ENCODE assay signal across 10 cellular contexts in the genomic region with DNA sequence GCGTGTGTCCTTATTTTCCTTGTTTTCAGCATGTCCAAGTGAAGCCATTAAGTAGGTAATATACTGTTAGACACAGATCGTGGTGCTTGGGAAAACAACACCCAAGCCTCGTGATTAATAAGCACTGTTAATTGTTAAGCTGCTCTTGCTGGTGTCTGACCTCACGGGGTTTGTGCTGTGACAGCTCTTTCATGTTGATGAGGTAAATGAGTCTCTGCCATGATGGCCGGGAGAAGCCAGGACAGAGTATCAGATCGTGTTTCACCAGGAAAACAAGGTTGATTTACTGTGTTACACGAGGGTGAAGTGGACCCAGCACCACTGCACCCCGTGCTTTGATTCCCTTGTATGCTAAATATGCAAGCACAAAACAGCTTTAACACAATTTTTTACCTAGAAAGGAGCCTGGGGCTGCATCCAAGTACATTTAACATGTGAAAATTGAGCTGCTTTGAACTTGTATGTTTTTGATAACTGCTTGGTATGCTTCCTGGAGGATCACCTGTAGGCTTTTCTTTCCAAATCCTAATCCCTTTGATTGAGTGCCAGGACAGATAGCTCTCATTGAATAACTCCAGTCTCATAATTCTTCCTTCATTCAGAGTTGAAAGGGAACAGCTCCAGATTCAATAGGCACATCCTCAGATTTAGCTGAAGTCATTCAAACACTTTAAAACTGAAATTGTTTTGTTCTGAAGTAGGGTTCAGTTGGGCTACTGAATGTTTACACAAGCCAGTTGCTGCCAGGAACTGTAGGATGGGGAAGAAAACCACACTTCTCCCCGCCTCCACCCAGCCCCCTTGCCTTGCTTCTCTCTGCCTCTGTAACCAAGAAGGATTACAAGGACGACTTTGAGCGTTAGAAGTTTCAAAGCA.
DNase-seq lines count a peak whose midpoint lies in the region; ATAC-seq and TF ChIP-seq lines count a peak whose summit lies in the region.
"Had no signal": no experiment of that assay in that cellular context is flagged by ENCODE, and none has a peak within 500 bp of the region (broad histone marks: within the 10 kb centered on the region; RNA-seq: fewer than 3 reads in every experiment).

No MANE protein-coding gene starts in this region.

- peak; percentile 88 for DNase-seq in DND-41
- peak; percentile 57 for DNase-seq in NCI-H1105 (lab: John Stamatoyannopoulos, UW)
- no peak for DNase-seq in MCF 10A (ENCODE audit: unreplicated experiment)
- DNase-seq in nephron progenitor cell = peak; percentile 47
- no peak for DNase-seq in activated naive CD4-positive, alpha-beta T cell (lab: John Stamatoyannopoulos, UW)
- DNase-seq in HCEC 1CT = no peak
- DNase-seq: foreskin melanocyte, right lobe of liver had no signal

- H3K79me2 ChIP-seq in DND-41 (ENCODE audit: insufficient read depth, low read length) = peaks cover 8% of the 10 kb centered on the region

- H3K27ac Mint-ChIP-seq in MCF 10A (ENCODE audit: low read depth, unreplicated experiment) (peak overlapping the region; percentile 67), nephron progenitor cell (peak overlapping the region; percentile 18)

- H3K9ac ChIP-seq in DND-41 (ENCODE audit: low read depth, low read length) = peak overlapping the region; percentile 63

- peak; percentile 93 for ATAC-seq in DND-41 (ENCODE audit: insufficient read depth, low read depth)
- no peak for ATAC-seq in GM18867 (IDR thresholded peaks at IDR 0.05; ENCODE audit: unreplicated experiment)
- ATAC-seq in GM21528 (IDR thresholded peaks at IDR 0.05; ENCODE audit: low FRiP score, unreplicated experiment) = no peak

- intact Hi-C loops in MCF 10A (cut with micrococcal nuclease) = no loop called here

- no peaks in the 10 kb centered on the region; the same call in 1 of the 2 replicates for H3K36me3 ChIP-seq in DND-41 (ENCODE audit: insufficient read depth, low read length)
- H3K36me3 ChIP-seq: right lobe of liver had no signal

- peak overlapping the region; percentile 62 for H3K4me2 ChIP-seq in DND-41 (ENCODE audit: insufficient read depth, low read length)

- H3K4me1 ChIP-seq in DND-41 (ENCODE audit: insufficient read depth, low read length) = peaks cover 70% of the 10 kb centered on the region

- no TSS peak for BruUV-seq in MCF 10A (replicated peaks; lab: Mats Ljungman, UMichigan)

- H2AFZ ChIP-seq in DND-41 (ENCODE audit: low read depth, low read length) = peak overlapping the region; percentile 66

- peaks cover 18% of the 10 kb centered on the region for H3K4me1 Mint-ChIP-seq in MCF 10A (ENCODE audit: insufficient read depth, unreplicated experiment)
- H3K4me1 Mint-ChIP-seq in nephron progenitor cell = peaks cover 73% of the 10 kb centered on the region

- H3K4me3 ChIP-seq in DND-41 (ENCODE audit: low read depth in 1 of 2, low read length in 2 of 2) = peak overlapping the region in 1 of 2 experiments; percentile 37; a peak in 2 of 4 replicates
- H3K4me3 ChIP-seq: right lobe of liver had no signal

- no peaks in the 10 kb centered on the region for H3K9me3 Mint-ChIP-seq in MCF 10A (ENCODE audit: unreplicated experiment)
- H3K9me3 Mint-ChIP-seq in nephron progenitor cell = no peaks in the 10 kb centered on the region

- H3K27me3 ChIP-seq in DND-41 (ENCODE audit: insufficient read depth, low read length, poor library complexity) = no peaks in the 10 kb centered on the region
- H3K27me3 ChIP-seq: right lobe of liver had no signal

- peaks cover 5% of the 10 kb centered on the region for H3K36me3 Mint-ChIP-seq in MCF 10A (ENCODE audit: insufficient read depth, unreplicated experiment)
- peaks cover 3% of the 10 kb centered on the region for H3K36me3 Mint-ChIP-seq in nephron progenitor cell (ENCODE audit: low read depth)

- no peak for TF ChIP-seq CTCF in DND-41 (IDR thresholded peaks at IDR 0.05; ENCODE audit: borderline replicate concordance, extremely low read depth, low read length, poor library complexity, severe bottlenecking)
- no peak for TF ChIP-seq CTCF in MCF 10A (IDR thresholded peaks at IDR 0.05; ENCODE audit: unreplicated experiment)
- no peak for TF ChIP-seq CTCF in nephron progenitor cell (IDR thresholded peaks at IDR 0.05)

- peak overlapping the region; percentile 88 for H3K27ac ChIP-seq in DND-41 (ENCODE audit: low read length)
- H3K27ac ChIP-seq: right lobe of liver had no signal

- H3K9me3 ChIP-seq in DND-41 (ENCODE audit: insufficient read depth, low read length, severe bottlenecking) = no peaks in the 10 kb centered on the region
- H3K9me3 ChIP-seq: right lobe of liver had no signal

- H3K4me3 Mint-ChIP-seq in MCF 10A (ENCODE audit: unreplicated experiment) = no peak overlapping the region
- H3K4me3 Mint-ChIP-seq in nephron progenitor cell = peak overlapping the region; percentile 56

- CTCF ChIA-PET in MCF 10A (lab: Yijun Ruan, JAX) = interaction anchor here (0.5 to 0.8 kb wide), 4 partner anchors 36 to 1195 kb away, joined by 3 read pairs; no protein-coding TSS in a partner anchor

- H3K27me3 Mint-ChIP-seq in MCF 10A (ENCODE audit: insufficient read depth, unreplicated experiment) (no peaks in the 10 kb centered on the region), nephron progenitor cell (ENCODE audit: low read depth, poor library complexity) (peaks cover 17% of the 10 kb centered on the region)

- POLR2A ChIA-PET in MCF 10A (lab: Yijun Ruan, JAX) = interaction anchor here (0.7 to 1.4 kb wide), 4 partner anchors 19 to 262 kb away, joined by 3 to 5 read pairs (median 4); no protein-coding TSS in a partner anchor

- no peaks in the 10 kb centered on the region for H4K20me1 ChIP-seq in DND-41 (ENCODE audit: insufficient read depth, low read length)

Comparison
In these comparisons a context has a peak if more than half of its experiments do, and no peak if none do; other contexts are left out.
1. DNase-seq: peak in DND-41 (single experiment), NCI-H1105 (single experiment) and nephron progenitor cell (single experiment); none in MCF 10A (single experiment), activated naive CD4-positive, alpha-beta T cell (0 of 4) and HCEC 1CT (single experiment).